Comparison of ENCODE assay signal across 19 cellular contexts in genomic region chr9:95927288-95928004, GRCh38.
"Had no signal": no experiment of that assay in that cellular context is flagged by ENCODE, and none has a peak within 500 bp of the region (broad histone marks: within the 10 kb centered on the region; RNA-seq: fewer than 3 reads in every experiment).

No MANE protein-coding gene starts in this region.

- DNase-seq: effector CD4-positive, alpha-beta T cell; endodermal cell; foreskin melanocyte; heart right ventricle; hypothalamus; kidney glomerular epithelial cell; mucosa of descending colon; naive thymus-derived CD8-positive, alpha-beta T cell; sigmoid colon; stimulated activated CD4-positive, alpha-beta T cell treated with anti-CD3 and anti-CD28 coated beads, Interleukin-12 subunit alpha, Interleukin-12 subunit beta, amount 100 ng/mL, for 4 hours; stimulated activated naive CD4-positive, alpha-beta T cell; stomach had no signal

- H3K27ac Mint-ChIP-seq: endodermal cell, type B pancreatic cell had no signal

- H3K9me3 Mint-ChIP-seq: naive thymus-derived CD8-positive, alpha-beta T cell; type B pancreatic cell had no signal

- H3K4me1 ChIP-seq: heart right ventricle, right atrium auricular region, sigmoid colon had no signal

- H3K27ac ChIP-seq: coronary artery, heart right ventricle, neutrophil, right atrium auricular region, sigmoid colon, skin epidermis, stomach, thoracic aorta had no signal

- H3K4me3 Mint-ChIP-seq: endodermal cell; naive thymus-derived CD8-positive, alpha-beta T cell; type B pancreatic cell had no signal

- H3K4me1 Mint-ChIP-seq: endodermal cell had no signal

- H3K4me3 ChIP-seq: coronary artery, heart right ventricle, mucosa of descending colon, right atrium auricular region, sigmoid colon, skin epidermis, stomach, thoracic aorta had no signal

- FAIRE-seq: urothelium cell line had no signal

- ATAC-seq: heart right ventricle; mucosa of descending colon; naive thymus-derived CD8-positive, alpha-beta T cell had no signal

- H3K27me3 ChIP-seq: heart right ventricle, neutrophil, right atrium auricular region, sigmoid colon, stomach had no signal

- H3K27me3 Mint-ChIP-seq: naive thymus-derived CD8-positive, alpha-beta T cell; type B pancreatic cell had no signal

- H3K9me3 ChIP-seq: heart right ventricle, mucosa of descending colon, neutrophil, right atrium auricular region, sigmoid colon, stomach, thoracic aorta had no signal
